In the genomic region with DNA sequence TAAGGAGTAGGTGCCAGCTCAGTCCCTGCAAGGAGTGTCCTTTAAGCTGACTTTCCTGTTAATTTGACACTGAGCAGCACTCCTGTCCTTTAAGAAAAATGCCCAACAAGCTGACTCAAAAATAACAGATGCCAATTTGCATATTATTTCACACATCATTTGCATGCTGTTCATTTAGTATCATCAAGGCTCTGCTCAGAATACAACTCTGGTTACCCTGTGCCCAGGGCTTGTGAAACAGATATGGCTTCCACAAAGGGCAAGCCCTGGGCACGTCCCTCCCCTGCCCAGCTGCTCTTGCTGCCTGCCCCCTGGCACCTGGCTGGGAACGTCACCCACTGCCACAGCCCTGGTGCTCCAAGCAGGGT, we compare ENCODE assay signal across 10 cellular contexts. TPM values are rescaled to one million over a fixed set of nuclear protein-coding genes. Genes with fewer than 3 reads are reported as not detected.
DNase-seq lines count a peak whose midpoint lies in the region; ATAC-seq and TF ChIP-seq lines count a peak whose summit lies in the region.
"Had no signal": no experiment of that assay in that cellular context is flagged by ENCODE, and none has a peak within 500 bp of the region (broad histone marks: within the 10 kb centered on the region; RNA-seq: fewer than 3 reads in every experiment).

No MANE protein-coding gene starts in this region.

- no peaks in the 10 kb centered on the region for H4K20me1 ChIP-seq in OCI-LY3 (ENCODE audit: insufficient read depth, low read length)

- no peak for TF ChIP-seq CTCF in OCI-LY3 (IDR thresholded peaks at IDR 0.05; ENCODE audit: low read depth, low read length)

- peak overlapping the region; percentile 54 for H3K27ac ChIP-seq in OCI-LY3 (ENCODE audit: low read length)

- peaks cover 67% of the 10 kb centered on the region for H3K4me1 ChIP-seq in OCI-LY3 (ENCODE audit: low read length)

- H3K9me3 ChIP-seq in OCI-LY3 (ENCODE audit: insufficient read depth, low read length) = no peaks in the 10 kb centered on the region

- H3K36me3 ChIP-seq in OCI-LY3 (replicated peaks; ENCODE audit: low read depth, low read length) = no peaks in the 10 kb centered on the region

- peak overlapping the region; percentile 56 for H2AFZ ChIP-seq in OCI-LY3 (ENCODE audit: low read depth, low read length)

- intact Hi-C loops in left ventricle myocardium superior (cut with micrococcal nuclease) = loop anchor here (10.0 kb wide), 1 partner anchor 95 kb away; no protein-coding TSS in a partner anchor
- intact Hi-C loops in Right ventricle myocardium inferior (cut with DNase I) = no loop called here

- H3K79me2 ChIP-seq in OCI-LY3 (ENCODE audit: low read length) = 0 out of 2 replicates have a peak, but pooled peaks cover 7% of the 10 kb centered on the region

- H3K9ac ChIP-seq in OCI-LY3 (ENCODE audit: low read length) = peak overlapping the region; percentile 37; the same call in 1 of the 2 replicates

- peak overlapping the region; percentile 50 for H3K4me3 ChIP-seq in OCI-LY3 (ENCODE audit: low read length)

- no peaks in the 10 kb centered on the region for H3K27me3 ChIP-seq in OCI-LY3 (ENCODE audit: low read depth, low read length)

- DNase-seq in left ventricle myocardium superior (no peak), Right ventricle myocardium inferior (ENCODE audit: missing footprints) (no peak), NCI-H446 treated with DMSO at 0.1 percent for 48 hours (lab: John Stamatoyannopoulos, UW) (no peak), NOMO-1 (lab: John Stamatoyannopoulos, UW; ENCODE audit: unreplicated experiment in 2 of 2) (no peak)
- no peak for DNase-seq in activated CD4-positive, alpha-beta T cell treated with anti-CD3 and anti-CD28 coated beads, Interleukin-2, amount 50 U/mL, for 48 hours
- DNase-seq: CD4-positive, CD25-positive, alpha-beta regulatory T cell; PC-3 had no signal

- ATAC-seq in left ventricle myocardium superior = peak; percentile 40
- ATAC-seq in Right ventricle myocardium inferior = no peak
- ATAC-seq in HG02840 (IDR thresholded peaks at IDR 0.05; ENCODE audit: low FRiP score, unreplicated experiment) = peak; percentile 37
- ATAC-seq in HG03095 (IDR thresholded peaks at IDR 0.05; ENCODE audit: unreplicated experiment) = no peak
- ATAC-seq: PC-3 had no signal

- H3K4me2 ChIP-seq in OCI-LY3 (ENCODE audit: low read length) = peak overlapping the region; percentile 68

RNA-seq across cellular contexts. Expression of a gene that starts 10.3 kb away (rescaled TPM):
- total RNA-seq in left ventricle myocardium superior = 4.0 TPM
- 3.4 TPM for total RNA-seq in Right ventricle myocardium inferior

Comparison
In these comparisons a context has a peak if more than half of its experiments do, and no peak if none do; other contexts are left out.
1. ATAC-seq: peak in left ventricle myocardium superior (single experiment) and HG02840 (single experiment); none in Right ventricle myocardium inferior (single experiment) and HG03095 (single experiment).